In the genomic region with DNA sequence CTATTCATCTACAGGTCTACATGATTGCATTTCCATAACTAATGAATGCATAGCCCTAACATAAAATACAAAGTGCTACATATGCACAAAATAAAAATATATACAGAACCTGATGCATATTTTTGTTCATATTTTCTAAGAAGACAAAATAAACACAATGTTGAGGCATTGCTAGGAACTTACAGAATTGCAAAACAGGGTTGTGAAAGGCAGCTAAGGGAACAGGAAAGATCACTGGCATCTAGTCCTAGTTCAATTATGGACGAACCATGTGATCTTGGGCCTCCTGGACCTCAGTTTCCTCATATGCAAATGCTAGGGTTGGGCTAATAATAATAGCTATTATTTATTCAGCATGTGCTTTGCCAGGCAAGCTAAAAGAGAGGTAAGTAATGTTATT, we compare ENCODE assay signal across 33 cellular contexts.
"Had no signal": no experiment of that assay in that cellular context is flagged by ENCODE, and none has a peak within 500 bp of the region (broad histone marks: within the 10 kb centered on the region; RNA-seq: fewer than 3 reads in every experiment).

No MANE protein-coding gene starts in this region.

- H3K4me1 Mint-ChIP-seq: activated CD4-positive, alpha-beta T cell treated with anti-CD3 and anti-CD28 coated beads, Interleukin-2, amount 10 ng/mL, durations not matched to agents 24 days and 14 days; activated naive CD8-positive, alpha-beta T cell treated with anti-CD3 and anti-CD28 coated beads for 36 hours; activated T-helper 17 cell treated with anti-CD3 and anti-CD28 coated beads, Interleukin-2, amount 50 U/mL, for 72 hours had no signal

- H3K9ac ChIP-seq: SK-N-SH had no signal

- H3K27me3 Mint-ChIP-seq: activated CD8-positive, alpha-beta T cell treated with anti-CD3 and anti-CD28 coated beads for 36 hours; activated naive CD8-positive, alpha-beta T cell treated with anti-CD3 and anti-CD28 coated beads for 36 hours; activated T-helper 17 cell treated with anti-CD3 and anti-CD28 coated beads, Interleukin-2, amount 50 U/mL, for 72 hours had no signal

- DNase-seq: activated CD4-positive, alpha-beta T cell treated with anti-CD3 and anti-CD28 coated beads, Interleukin-2, amount 10 ng/mL, durations not matched to agents 24 days and 14 days; activated CD4-positive, alpha-beta T cell treated with anti-CD3 and anti-CD28 coated beads, Interleukin-2, amount 50 U/mL, for 4 hours; activated CD8-positive, alpha-beta T cell treated with anti-CD3 and anti-CD28 coated beads for 36 hours; activated effector memory CD4-positive, alpha-beta T cell treated with anti-CD3 and anti-CD28 coated beads, Interleukin-2, amount 50 U/mL, for 16 hours; activated naive CD4-positive, alpha-beta T cell; activated naive CD4-positive, alpha-beta T cell treated with anti-CD3 and anti-CD28 coated beads, Interleukin-2, amount 50 U/mL, for 16 hours; activated naive CD8-positive, alpha-beta T cell treated with anti-CD3 and anti-CD28 coated beads for 36 hours; activated T-cell treated with anti-CD3 and anti-CD28 coated beads, Interleukin-2, amount 50 U/mL, for 1 hour; activated T-cell treated with anti-CD3 and anti-CD28 coated beads, Interleukin-2, amount 50 U/mL, for 72 hours; body of pancreas; caudate nucleus; cerebellar nuclear complex; Karpas-422; NCI-H1105; NCI-H1417 treated with DMSO at 0.1 percent for 48 hours; NCI-H1694; NCI-H1930; NCI-H2081 treated with DMSO at 0.1 percent for 48 hours; NCI-H226; NCI-H748 treated with DMSO at 0.1 percent for 48 hours; NK-92 treated with Interleukin-12 subunit alpha and Interleukin-12 subunit beta, amount 100 ng/mL, for 24 hours; PC-3; Peyer's patch; RPMI8226; SHP77 treated with DMSO at 0.1 percent for 48 hours; SK-N-SH; SW 1271; T-helper 1 cell; T-helper 2 cell; T-helper 9 cell; WERI-Rb-1 had no signal

- H3K4me3 ChIP-seq: body of pancreas, Peyer's patch, SJSA1 had no signal

- H3K27ac Mint-ChIP-seq: activated CD4-positive, alpha-beta T cell treated with anti-CD3 and anti-CD28 coated beads, Interleukin-2, amount 10 ng/mL, durations not matched to agents 24 days and 14 days; activated CD8-positive, alpha-beta T cell treated with anti-CD3 and anti-CD28 coated beads for 36 hours; activated naive CD8-positive, alpha-beta T cell treated with anti-CD3 and anti-CD28 coated beads for 36 hours; activated T-cell treated with anti-CD3 and anti-CD28 coated beads, Interleukin-2, amount 50 U/mL, for 72 hours; activated T-helper 17 cell treated with anti-CD3 and anti-CD28 coated beads, Interleukin-2, amount 50 U/mL, for 72 hours had no signal

- H3K27ac ChIP-seq: body of pancreas, Peyer's patch, SJSA1, WERI-Rb-1 had no signal

- H3K4me3 Mint-ChIP-seq: activated CD4-positive, alpha-beta T cell treated with anti-CD3 and anti-CD28 coated beads, Interleukin-2, amount 10 ng/mL, durations not matched to agents 24 days and 14 days; activated CD8-positive, alpha-beta T cell treated with anti-CD3 and anti-CD28 coated beads for 36 hours; activated naive CD8-positive, alpha-beta T cell treated with anti-CD3 and anti-CD28 coated beads for 36 hours; activated T-cell treated with anti-CD3 and anti-CD28 coated beads, Interleukin-2, amount 50 U/mL, for 72 hours; activated T-helper 17 cell treated with anti-CD3 and anti-CD28 coated beads, Interleukin-2, amount 50 U/mL, for 72 hours had no signal

- H3K36me3 Mint-ChIP-seq: activated naive CD8-positive, alpha-beta T cell treated with anti-CD3 and anti-CD28 coated beads for 36 hours had no signal

- H3K4me1 ChIP-seq: body of pancreas, Peyer's patch, SJSA1 had no signal

- H3K9me2 ChIP-seq: SK-N-SH had no signal

- ATAC-seq: activated CD8-positive, alpha-beta T cell treated with anti-CD3 and anti-CD28 coated beads for 36 hours; activated T-cell treated with anti-CD3 and anti-CD28 coated beads, Interleukin-2, amount 50 U/mL, for 72 hours; activated T-helper 17 cell treated with anti-CD3 and anti-CD28 coated beads, Interleukin-2, amount 50 U/mL, for 72 hours; body of pancreas; PC-3 had no signal

- H3K9me3 ChIP-seq: body of pancreas, Peyer's patch, SJSA1, SK-N-SH had no signal

- H3K27me3 ChIP-seq: body of pancreas, Peyer's patch, SJSA1 had no signal

- H3K9me3 Mint-ChIP-seq: activated CD4-positive, alpha-beta T cell treated with anti-CD3 and anti-CD28 coated beads, Interleukin-2, amount 10 ng/mL, durations not matched to agents 24 days and 14 days; activated T-helper 17 cell treated with anti-CD3 and anti-CD28 coated beads, Interleukin-2, amount 50 U/mL, for 72 hours had no signal

- H3K4me2 ChIP-seq: SK-N-SH had no signal

- H3K36me3 ChIP-seq: Peyer's patch, SJSA1, WERI-Rb-1 had no signal
